ENCODE assay signal across 34 cellular contexts in genomic region chr13:97700306-97700848, GRCh38.
"Had no signal": no experiment of that assay in that cellular context is flagged by ENCODE, and none has a peak within 500 bp of the region (broad histone marks: within the 10 kb centered on the region; RNA-seq: fewer than 3 reads in every experiment).

No MANE protein-coding gene starts in this region.

- H3K4me1 ChIP-seq: ascending aorta had no signal

- ATAC-seq: activated CD8-positive, alpha-beta memory T cell treated with anti-CD3 and anti-CD28 coated beads, Interleukin-2, amount 10 ng/mL, durations not matched to agents 7 days and 5 days; activated CD8-positive, alpha-beta T cell treated with anti-CD3 and anti-CD28 coated beads, Interleukin-2, amount 10 ng/mL, durations not matched to agents 7 days and 5 days; activated naive CD8-positive, alpha-beta T cell treated with anti-CD3 and anti-CD28 coated beads, Interleukin-2, amount 50 U/mL, for 24 hours had no signal

- H3K9me3 ChIP-seq: ascending aorta had no signal

- DNase-seq: activated B cell treated with CpG ODN at 0.5 μM for 24 hours; activated CD4-positive, alpha-beta memory T cell treated with anti-CD3 and anti-CD28 coated beads, Interleukin-2, amount 10 ng/mL, durations not matched to agents 7 days and 5 days; activated CD4-positive, alpha-beta T cell treated with anti-CD3 and anti-CD28 coated beads for 48 hours; activated CD4-positive, alpha-beta T cell treated with anti-CD3 and anti-CD28 coated beads, Interleukin-2, amount 10 ng/mL, durations not matched to agents 7 days and 5 days; activated CD4-positive, alpha-beta T cell treated with anti-CD3 and anti-CD28 coated beads, Interleukin-2, amount 50 U/mL, for 48 hours; activated CD4-positive, CD25-positive, alpha-beta regulatory T cell treated with anti-CD3 and anti-CD28 coated beads, Interleukin-2, amount 50 U/mL, for 72 hours; activated CD8-positive, alpha-beta memory T cell treated with anti-CD3 and anti-CD28 coated beads for 24 hours; activated CD8-positive, alpha-beta memory T cell treated with anti-CD3 and anti-CD28 coated beads, Interleukin-2, amount 10 ng/mL, durations not matched to agents 7 days and 5 days; activated CD8-positive, alpha-beta memory T cell treated with anti-CD3 and anti-CD28 coated beads, Interleukin-2, amount 50 U/mL, for 48 hours; activated CD8-positive, alpha-beta T cell treated with anti-CD3 and anti-CD28 coated beads, Interleukin-2, amount 10 ng/mL, durations not matched to agents 7 days and 5 days; activated effector memory CD4-positive, alpha-beta T cell treated with Interleukin-2 at 50 U/mL for 16 hours; activated gamma-delta T cell; activated naive CD4-positive, alpha-beta T cell treated with anti-CD3 and anti-CD28 coated beads, Interleukin-2, amount 10 ng/mL, durations not matched to agents 7 days and 5 days; activated naive CD4-positive, alpha-beta T cell treated with Interleukin-2 at 50 U/mL for 16 hours; activated naive CD8-positive, alpha-beta T cell treated with anti-CD3 and anti-CD28 coated beads, Interleukin-2, amount 10 ng/mL, durations not matched to agents 7 days and 5 days; activated naive CD8-positive, alpha-beta T cell treated with anti-CD3 and anti-CD28 coated beads, Interleukin-2, amount 50 U/mL, for 24 hours; activated T-cell treated with anti-CD3 and anti-CD28 coated beads, Interleukin-2, amount 50 U/mL, for 24 hours; activated T-cell treated with anti-CD3 and anti-CD28 coated beads, Interleukin-2, amount 50 U/mL, for 48 hours; amygdala; anterior cingulate cortex; caudate nucleus; T-helper 9 cell had no signal

- FAIRE-seq: bronchial epithelial cell, TTC549 had no signal

- H3K27ac ChIP-seq: ascending aorta, cardiac muscle cell, VCaP had no signal

- H3K27me3 Mint-ChIP-seq: activated B cell treated with CpG ODN at 0.5 μM for 24 hours; activated CD4-positive, alpha-beta memory T cell treated with anti-CD3 and anti-CD28 coated beads, Interleukin-2, amount 10 ng/mL, durations not matched to agents 7 days and 5 days; activated CD4-positive, alpha-beta T cell treated with anti-CD3 and anti-CD28 coated beads, Interleukin-2, amount 10 ng/mL, durations not matched to agents 7 days and 5 days; activated CD8-positive, alpha-beta memory T cell treated with anti-CD3 and anti-CD28 coated beads, Interleukin-2, amount 10 ng/mL, durations not matched to agents 7 days and 5 days; activated naive CD4-positive, alpha-beta T cell treated with anti-CD3 and anti-CD28 coated beads, Interleukin-2, amount 10 ng/mL, durations not matched to agents 7 days and 5 days; activated naive CD8-positive, alpha-beta T cell treated with anti-CD3 and anti-CD28 coated beads, Interleukin-2, amount 50 U/mL, for 24 hours; brain had no signal

- H3K4me3 Mint-ChIP-seq: activated B cell treated with CpG ODN at 0.5 μM for 24 hours; activated CD4-positive, alpha-beta memory T cell treated with anti-CD3 and anti-CD28 coated beads, Interleukin-2, amount 10 ng/mL, durations not matched to agents 7 days and 5 days; activated CD4-positive, alpha-beta T cell treated with anti-CD3 and anti-CD28 coated beads, Interleukin-2, amount 10 ng/mL, durations not matched to agents 7 days and 5 days; activated CD8-positive, alpha-beta memory T cell treated with anti-CD3 and anti-CD28 coated beads, Interleukin-2, amount 10 ng/mL, durations not matched to agents 7 days and 5 days; activated CD8-positive, alpha-beta T cell treated with anti-CD3 and anti-CD28 coated beads, Interleukin-2, amount 10 ng/mL, durations not matched to agents 7 days and 5 days; activated naive CD4-positive, alpha-beta T cell treated with anti-CD3 and anti-CD28 coated beads, Interleukin-2, amount 10 ng/mL, durations not matched to agents 7 days and 5 days; activated naive CD4-positive, alpha-beta T cell treated with anti-CD3 and anti-CD28 coated beads, Interleukin-2, amount 50 U/mL, for 24 hours; activated naive CD8-positive, alpha-beta T cell; activated naive CD8-positive, alpha-beta T cell treated with anti-CD3 and anti-CD28 coated beads, Interleukin-2, amount 10 ng/mL, durations not matched to agents 7 days and 5 days; activated naive CD8-positive, alpha-beta T cell treated with anti-CD3 and anti-CD28 coated beads, Interleukin-2, amount 50 U/mL, for 24 hours; activated T-cell treated with anti-CD3 and anti-CD28 coated beads, Interleukin-2, amount 50 U/mL, for 24 hours; brain; central memory CD8-positive, alpha-beta T cell; T-helper 1 cell treated with Interleukin-12 subunit alpha and Interleukin-12 subunit beta and Interleukin-4 antibody, amounts not matched to agents 30 μg/mL and 1 μg/mL, for 36 hours; T-helper 2 cell treated with Interferon-gamma antibody and Interleukin-4, amounts not matched to agents 5 μg/mL and 100 μg/mL, for 36 hours had no signal

- H3K27me3 ChIP-seq: ascending aorta, cardiac muscle cell had no signal

- H3K27ac Mint-ChIP-seq: activated B cell treated with CpG ODN at 0.5 μM for 24 hours; activated CD4-positive, alpha-beta memory T cell treated with anti-CD3 and anti-CD28 coated beads, Interleukin-2, amount 10 ng/mL, durations not matched to agents 7 days and 5 days; activated CD4-positive, alpha-beta T cell treated with anti-CD3 and anti-CD28 coated beads, Interleukin-2, amount 10 ng/mL, durations not matched to agents 7 days and 5 days; activated CD8-positive, alpha-beta memory T cell treated with anti-CD3 and anti-CD28 coated beads, Interleukin-2, amount 10 ng/mL, durations not matched to agents 7 days and 5 days; activated CD8-positive, alpha-beta T cell treated with anti-CD3 and anti-CD28 coated beads, Interleukin-2, amount 10 ng/mL, durations not matched to agents 7 days and 5 days; activated naive CD4-positive, alpha-beta T cell treated with anti-CD3 and anti-CD28 coated beads, Interleukin-2, amount 10 ng/mL, durations not matched to agents 7 days and 5 days; activated naive CD4-positive, alpha-beta T cell treated with anti-CD3 and anti-CD28 coated beads, Interleukin-2, amount 50 U/mL, for 24 hours; activated naive CD8-positive, alpha-beta T cell; activated naive CD8-positive, alpha-beta T cell treated with anti-CD3 and anti-CD28 coated beads, Interleukin-2, amount 10 ng/mL, durations not matched to agents 7 days and 5 days; activated naive CD8-positive, alpha-beta T cell treated with anti-CD3 and anti-CD28 coated beads, Interleukin-2, amount 50 U/mL, for 24 hours; activated T-cell treated with anti-CD3 and anti-CD28 coated beads, Interleukin-2, amount 50 U/mL, for 24 hours; activated T-helper 2 cell treated with anti-CD3 and anti-CD28 coated beads, Interferon-gamma antibody, Interleukin-2, Interleukin-4, amounts not matched to agents 10 μg/mL and 5 μg/mL and 100 μg/mL, durations not matched to agents 14 hours and 24 hours and 36 hours; brain; T-helper 1 cell treated with Interleukin-12 subunit alpha and Interleukin-12 subunit beta and Interleukin-4 antibody, amounts not matched to agents 30 μg/mL and 1 μg/mL, for 36 hours; T-helper 2 cell treated with Interferon-gamma antibody and Interleukin-4, amounts not matched to agents 5 μg/mL and 100 μg/mL, for 36 hours had no signal

- H3K36me3 Mint-ChIP-seq: activated CD8-positive, alpha-beta memory T cell treated with anti-CD3 and anti-CD28 coated beads, Interleukin-2, amount 10 ng/mL, durations not matched to agents 7 days and 5 days; activated naive CD4-positive, alpha-beta T cell treated with anti-CD3 and anti-CD28 coated beads, Interleukin-2, amount 10 ng/mL, durations not matched to agents 7 days and 5 days; activated naive CD4-positive, alpha-beta T cell treated with anti-CD3 and anti-CD28 coated beads, Interleukin-2, amount 50 U/mL, for 24 hours; activated naive CD8-positive, alpha-beta T cell; activated naive CD8-positive, alpha-beta T cell treated with anti-CD3 and anti-CD28 coated beads, Interleukin-2, amount 10 ng/mL, durations not matched to agents 7 days and 5 days; brain had no signal

- H3K4me1 Mint-ChIP-seq: activated B cell treated with CpG ODN at 0.5 μM for 24 hours; activated CD4-positive, alpha-beta memory T cell treated with anti-CD3 and anti-CD28 coated beads, Interleukin-2, amount 10 ng/mL, durations not matched to agents 7 days and 5 days; activated CD4-positive, alpha-beta T cell treated with anti-CD3 and anti-CD28 coated beads, Interleukin-2, amount 10 ng/mL, durations not matched to agents 7 days and 5 days; activated CD8-positive, alpha-beta memory T cell treated with anti-CD3 and anti-CD28 coated beads, Interleukin-2, amount 10 ng/mL, durations not matched to agents 7 days and 5 days; activated naive CD4-positive, alpha-beta T cell treated with anti-CD3 and anti-CD28 coated beads, Interleukin-2, amount 10 ng/mL, durations not matched to agents 7 days and 5 days; activated naive CD4-positive, alpha-beta T cell treated with anti-CD3 and anti-CD28 coated beads, Interleukin-2, amount 50 U/mL, for 24 hours; activated naive CD8-positive, alpha-beta T cell treated with anti-CD3 and anti-CD28 coated beads, Interleukin-2, amount 10 ng/mL, durations not matched to agents 7 days and 5 days; activated naive CD8-positive, alpha-beta T cell treated with anti-CD3 and anti-CD28 coated beads, Interleukin-2, amount 50 U/mL, for 24 hours; brain; central memory CD8-positive, alpha-beta T cell had no signal

- H3K36me3 ChIP-seq: ascending aorta, cardiac muscle cell had no signal

- H3K9me3 Mint-ChIP-seq: activated B cell treated with CpG ODN at 0.5 μM for 24 hours; activated CD4-positive, alpha-beta memory T cell treated with anti-CD3 and anti-CD28 coated beads, Interleukin-2, amount 10 ng/mL, durations not matched to agents 7 days and 5 days; activated CD4-positive, alpha-beta T cell treated with anti-CD3 and anti-CD28 coated beads, Interleukin-2, amount 10 ng/mL, durations not matched to agents 7 days and 5 days; activated naive CD4-positive, alpha-beta T cell treated with anti-CD3 and anti-CD28 coated beads, Interleukin-2, amount 10 ng/mL, durations not matched to agents 7 days and 5 days; activated naive CD8-positive, alpha-beta T cell treated with anti-CD3 and anti-CD28 coated beads, Interleukin-2, amount 10 ng/mL, durations not matched to agents 7 days and 5 days; activated naive CD8-positive, alpha-beta T cell treated with anti-CD3 and anti-CD28 coated beads, Interleukin-2, amount 50 U/mL, for 24 hours; activated T-cell treated with anti-CD3 and anti-CD28 coated beads, Interleukin-2, amount 50 U/mL, for 24 hours; activated T-helper 2 cell treated with anti-CD3 and anti-CD28 coated beads, Interferon-gamma antibody, Interleukin-2, Interleukin-4, amounts not matched to agents 10 μg/mL and 5 μg/mL and 100 μg/mL, durations not matched to agents 14 hours and 24 hours and 36 hours; brain; central memory CD8-positive, alpha-beta T cell; T-helper 1 cell treated with Interleukin-12 subunit alpha and Interleukin-12 subunit beta and Interleukin-4 antibody, amounts not matched to agents 30 μg/mL and 1 μg/mL, for 36 hours; T-helper 2 cell treated with Interferon-gamma antibody and Interleukin-4, amounts not matched to agents 5 μg/mL and 100 μg/mL, for 36 hours had no signal

- H3K4me3 ChIP-seq: ascending aorta, cardiac muscle cell had no signal
